Comparison of ENCODE assay signal across 22 cellular contexts in genomic region chr15:36026627-36027026, GRCh38.
DNase-seq lines count a peak whose midpoint lies in the region; ATAC-seq, FAIRE-seq and TF ChIP-seq lines count a peak whose summit lies in the region.
"Had no signal": no experiment of that assay in that cellular context is flagged by ENCODE, and none has a peak within 500 bp of the region (broad histone marks: within the 10 kb centered on the region; RNA-seq: fewer than 3 reads in every experiment).

No MANE protein-coding gene starts in this region.

- ATAC-seq in HepG2, result no peak
- ATAC-seq in right lobe of liver, result no peak
- ATAC-seq in GM23338, result no peak
- ATAC-seq in K562, result no peak
- ATAC-seq: CD8-positive, alpha-beta T cell had no signal

- DNase-seq in HepG2 (ENCODE audit: low spot score) (no peak), right lobe of liver (no peak), GM23338 (ENCODE audit: low spot score) (no peak), K562 (ENCODE audit: extremely low read depth in 1 of 4, low spot score in 3 of 4) (no peak), HFFc6 (no peak), NCI-H748 treated with DMSO at 0.1 percent for 48 hours (lab: John Stamatoyannopoulos, UW) (no peak)
- DNase-seq: 8988T; AML-193; Caco-2; Calu3; CD4-positive, alpha-beta T cell; CD8-positive, alpha-beta T cell; DMS79 treated with DMSO at 0.1 percent for 48 hours; GF-D8 had no signal

- POLR2A ChIA-PET in HepG2 (lab: Yijun Ruan, JAX), result no interaction called here
- POLR2A ChIA-PET in K562 (lab: Yijun Ruan, JAX), result no interaction called here

- H4K20me1 ChIP-seq in HepG2 (ENCODE audit: insufficient read depth, low read length), result no peaks in the 10 kb centered on the region
- no peaks in the 10 kb centered on the region for H4K20me1 ChIP-seq in GM23338 (replicated peaks; ENCODE audit: insufficient read depth)
- no peaks in the 10 kb centered on the region for H4K20me1 ChIP-seq in K562 (replicated peaks; ENCODE audit: control insufficient read depth, insufficient read depth, low read length)
- H4K20me1 ChIP-seq: BLaER1 treated with 17β-estradiol and CSF1 and Interleukin-3, amounts not matched to agents 10 nM and 100 nM had no signal

- no peaks in the 10 kb centered on the region for H3F3A ChIP-seq in GM23338 (replicated peaks; ENCODE audit: low read depth)

- CTCF ChIA-PET in HepG2 (lab: Yijun Ruan, JAX; ENCODE audit: low intra/inter-chr PET ratio, low total read pairs), result no interaction called here
- CTCF ChIA-PET in K562 (lab: Yijun Ruan, JAX; ENCODE audit: low intra/inter-chr PET ratio), result no interaction called here

- no peaks in the 10 kb centered on the region for H3K9me3 ChIP-seq in HepG2 (ENCODE audit: low read length)
- no peaks in the 10 kb centered on the region for H3K9me3 ChIP-seq in right lobe of liver
- no peaks in the 10 kb centered on the region for H3K9me3 ChIP-seq in K562 (replicated peaks; ENCODE audit: control insufficient read depth, insufficient read depth, low read depth, low read length)
- H3K9me3 ChIP-seq: BLaER1 treated with 17β-estradiol and CSF1 and Interleukin-3, amounts not matched to agents 10 nM and 100 nM; Caco-2 had no signal

- no peak overlapping the region for H3K4me2 ChIP-seq in HepG2 (ENCODE audit: low read depth, low read length)
- H3K4me2 ChIP-seq in GM23338, result no peak overlapping the region
- H3K4me2 ChIP-seq in K562 (ENCODE audit: insufficient read depth, low read length), result no peak overlapping the region
- H3K4me2 ChIP-seq: BLaER1 treated with 17β-estradiol and CSF1 and Interleukin-3, amounts not matched to agents 10 nM and 100 nM had no signal

- H3K36me3 Mint-ChIP-seq in GM23338 (ENCODE audit: low read depth) (no peaks in the 10 kb centered on the region), HFFc6 (ENCODE audit: low read depth) (no peaks in the 10 kb centered on the region)
- H3K36me3 Mint-ChIP-seq: CD8-positive, alpha-beta T cell had no signal

- H3K4me3 ChIP-seq in HepG2 (replicated peaks in 1 of 3; ENCODE audit: insufficient read depth in 1 of 3, low read depth in 2 of 3, low read length in 3 of 3) (no peak overlapping the region), right lobe of liver (no peak overlapping the region), GM23338 (no peak overlapping the region), K562 (no peak overlapping the region)
- H3K4me3 ChIP-seq: BLaER1 treated with 17β-estradiol and CSF1 and Interleukin-3, amounts not matched to agents 10 nM and 100 nM had no signal

- H3K4me1 Mint-ChIP-seq in GM23338 (peaks cover 8% of the 10 kb centered on the region), HFFc6 (ENCODE audit: low read depth) (peaks cover 15% of the 10 kb centered on the region)
- H3K4me1 Mint-ChIP-seq: B cell had no signal

- no peaks in the 10 kb centered on the region for H3K36me3 ChIP-seq in HepG2 (replicated peaks in 1 of 2; ENCODE audit: control insufficient read depth in 1 of 2, insufficient read depth in 2 of 2, low read length in 2 of 2)
- no peaks in the 10 kb centered on the region for H3K36me3 ChIP-seq in right lobe of liver
- H3K36me3 ChIP-seq in GM23338 (ENCODE audit: insufficient read depth), result no peaks in the 10 kb centered on the region
- H3K36me3 ChIP-seq in K562 (ENCODE audit: control insufficient read depth, insufficient read depth, low read length), result no peaks in the 10 kb centered on the region
- H3K36me3 ChIP-seq: BLaER1 treated with 17β-estradiol and CSF1 and Interleukin-3, amounts not matched to agents 10 nM and 100 nM had no signal

- BruUV-seq in HepG2 (replicated peaks; lab: Mats Ljungman, UMichigan) (no TSS peak), K562 (replicated peaks; lab: Mats Ljungman, UMichigan) (no TSS peak)

- H3K27me3 ChIP-seq in HepG2 (ENCODE audit: control insufficient read depth in 1 of 2, insufficient read depth in 2 of 2, low read length in 2 of 2), result no peaks in the 10 kb centered on the region
- H3K27me3 ChIP-seq in right lobe of liver, result no peaks in the 10 kb centered on the region
- H3K27me3 ChIP-seq in GM23338 (ENCODE audit: insufficient read depth), result no peaks in the 10 kb centered on the region
- H3K27me3 ChIP-seq in K562 (ENCODE audit: control insufficient read depth in 2 of 2, insufficient read depth in 2 of 2, low read length in 2 of 2), result no peaks in the 10 kb centered on the region; a peak in 1 of 5 replicates
- H3K27me3 ChIP-seq: BLaER1 treated with 17β-estradiol and CSF1 and Interleukin-3, amounts not matched to agents 10 nM and 100 nM had no signal

- no peaks in the 10 kb centered on the region for H3K4me1 ChIP-seq in HepG2 (ENCODE audit: insufficient read depth, low read length)
- H3K4me1 ChIP-seq in right lobe of liver, result no peaks in the 10 kb centered on the region
- H3K4me1 ChIP-seq in GM23338 (ENCODE audit: insufficient read depth), result no peaks in the 10 kb centered on the region
- no peaks in the 10 kb centered on the region for H3K4me1 ChIP-seq in K562 (replicated peaks in 1 of 2; ENCODE audit: control insufficient read depth in 2 of 2, insufficient read depth in 2 of 2, low read length in 2 of 2)
- H3K4me1 ChIP-seq: BLaER1 treated with 17β-estradiol and CSF1 and Interleukin-3, amounts not matched to agents 10 nM and 100 nM; Caco-2 had no signal

- no peaks in the 10 kb centered on the region for H3K27me3 Mint-ChIP-seq in GM23338 (ENCODE audit: insufficient read depth, low read depth, poor library complexity)
- peaks cover 2% of the 10 kb centered on the region; the same call in 1 of the 2 replicates for H3K27me3 Mint-ChIP-seq in HFFc6 (ENCODE audit: insufficient read depth)
- H3K27me3 Mint-ChIP-seq: B cell; CD4-positive, alpha-beta T cell had no signal

- intact Hi-C loops in HepG2 (cut with micrococcal nuclease; ENCODE audit: unreplicated experiment) (no loop called here), right lobe of liver (cut with DNase I) (no loop called here), K562 (cut with micrococcal nuclease) (loop anchor here (10.0 kb wide), 1 partner anchor 58 kb away; no protein-coding TSS in a partner anchor)

- H3K9ac ChIP-seq in HepG2 (ENCODE audit: insufficient read depth, low read depth, low read length), result no peak overlapping the region
- H3K9ac ChIP-seq in K562 (ENCODE audit: insufficient read depth in 1 of 2, low read depth in 2 of 2, low read length in 2 of 2), result no peak overlapping the region
- H3K9ac ChIP-seq: BLaER1 treated with 17β-estradiol and CSF1 and Interleukin-3, amounts not matched to agents 10 nM and 100 nM had no signal

- TF ChIP-seq POLR2A in HepG2 (IDR thresholded peaks at IDR 0.05; ENCODE audit: insufficient read depth in 1 of 2, low read depth in 2 of 2, low read length in 2 of 2) (no peak), right lobe of liver (IDR thresholded peaks at IDR 0.05) (no peak), K562 (conservative IDR thresholded peaks at IDR 0.05) (no peak)

- H3K9me1 ChIP-seq in K562 (ENCODE audit: control insufficient read depth, insufficient read depth, low read length), result no peaks in the 10 kb centered on the region

- no peak overlapping the region for H3K27ac Mint-ChIP-seq in GM23338
- H3K27ac Mint-ChIP-seq in HFFc6, result no peak overlapping the region
- H3K27ac Mint-ChIP-seq: B cell; CD4-positive, alpha-beta T cell; CD8-positive, alpha-beta T cell had no signal

- H3K27ac ChIP-seq in HepG2 (ENCODE audit: extremely low read length, insufficient read depth, low read length), result no peak overlapping the region
- H3K27ac ChIP-seq in right lobe of liver, result no peak overlapping the region
- H3K27ac ChIP-seq in GM23338 (ENCODE audit: low read depth), result no peak overlapping the region
- no peak overlapping the region for H3K27ac ChIP-seq in K562 (ENCODE audit: extremely low read depth, low read depth, low read length)
- H3K27ac ChIP-seq: BLaER1 treated with 17β-estradiol and CSF1 and Interleukin-3, amounts not matched to agents 10 nM and 100 nM; C4-2B had no signal

- H3K9me2 ChIP-seq in GM23338 (ENCODE audit: insufficient read depth), result no peaks in the 10 kb centered on the region

- in situ Hi-C loops in HepG2 (cut with HindIII; ENCODE audit: extremely low pct_ligation_motif_present, low pct_unique_long_range_greater_than_20kb) (no loop called here), K562 (cut with MboI) (no loop called here)

- H2AFZ ChIP-seq in HepG2 (ENCODE audit: low read length), result no peak overlapping the region
- peak overlapping the region; percentile 24; the same call in 1 of the 2 replicates for H2AFZ ChIP-seq in GM23338
- H2AFZ ChIP-seq in K562 (ENCODE audit: low read depth, low read length), result no peak overlapping the region

- FAIRE-seq in HepG2 (lab: Jason Lieb, UNC), result no peak
- FAIRE-seq in K562 (lab: Jason Lieb, UNC), result no peak
- FAIRE-seq: A204.1, D721Med, G401.6, GM12891, GM19239 had no signal

- TF ChIP-seq RAD21 in HepG2 (CRISPR knock-in tag; IDR thresholded peaks at IDR 0.05) (no peak), K562 (CRISPR knock-in tag; conservative IDR thresholded peaks at IDR 0.05 in 1 of 2, IDR thresholded peaks at IDR 0.05 in 1 of 2) (no peak)

- 30% methylated on average over 5 of the region's 5 CpGs for WGBS in HepG2 (ENCODE audit: low lambda C conversion rate)
- WGBS in right lobe of liver (ENCODE audit: insufficient coverage, low coverage, low lambda C conversion rate, missing lambda C conversion rate), result 66% methylated on average over 5 of the region's 5 CpGs
- 3% methylated on average over 5 of the region's 5 CpGs for WGBS in K562 (ENCODE audit: insufficient coverage, low coverage, missing lambda C conversion rate)

- H3K79me2 ChIP-seq in HepG2 (ENCODE audit: insufficient read depth, low read length) (no peaks in the 10 kb centered on the region), GM23338 (replicated peaks; ENCODE audit: insufficient read depth) (no peaks in the 10 kb centered on the region), K562 (ENCODE audit: control insufficient read depth, insufficient read depth, low read length) (no peaks in the 10 kb centered on the region)

- H3K9me3 Mint-ChIP-seq in GM23338 (no peaks in the 10 kb centered on the region), HFFc6 (no peaks in the 10 kb centered on the region)

- no peak for TF ChIP-seq EP300 in HepG2 (IDR thresholded peaks at IDR 0.05; ENCODE audit: low read depth in 2 of 2, low read length in 2 of 2)
- no peak for TF ChIP-seq EP300 in HepG2 (CRISPR knock-in tag; IDR thresholded peaks at IDR 0.05; ENCODE audit: borderline replicate concordance)
- TF ChIP-seq EP300 in K562 (IDR thresholded peaks at IDR 0.05; ENCODE audit: low read length), result no peak

- TF ChIP-seq CTCF in HepG2 (CRISPR knock-in tag; IDR thresholded peaks at IDR 0.05) (no peak), right lobe of liver (IDR thresholded peaks at IDR 0.05) (no peak), GM23338 (conservative IDR thresholded peaks at IDR 0.05; ENCODE audit: low read depth in 2 of 2) (no peak), K562 (IDR thresholded peaks at IDR 0.05 in 2 of 3, conservative IDR thresholded peaks at IDR 0.05 in 1 of 3; ENCODE audit: insufficient read depth in 2 of 3, low read depth in 1 of 3, low read length in 3 of 3) (no peak), HFFc6 (IDR thresholded peaks at IDR 0.05) (no peak)

- H3K4me3 Mint-ChIP-seq in GM23338 (no peak overlapping the region), HFFc6 (no peak overlapping the region)
- H3K4me3 Mint-ChIP-seq: B cell; CD4-positive, alpha-beta T cell; CD8-positive, alpha-beta T cell had no signal

TF ChIP-seq in K562, 482 proteins besides CTCF, POLR2A, EP300 and RAD21 (continues in another document):
- TF ChIP-seq C11orf30 (IDR thresholded peaks at IDR 0.05; ENCODE audit: low read depth) (peak; percentile 38; the same call in 1 of the 2 replicates), TEAD4 (IDR thresholded peaks at IDR 0.05; ENCODE audit: low read length) (no peak), TEAD4 (CRISPR knock-in tag; IDR thresholded peaks at IDR 0.05; ENCODE audit: borderline replicate concordance) (no peak)

Comparison
In these comparisons a context has a peak if more than half of its experiments do, and no peak if none do; other contexts are left out.
1. Of the 241 proteins assayed by ChIP-seq in both HepG2 and K562: peak only in HepG2: MAFF and MAFK; only in K562: MAFG; in both: none; in neither: 238.